In the genomic region with DNA sequence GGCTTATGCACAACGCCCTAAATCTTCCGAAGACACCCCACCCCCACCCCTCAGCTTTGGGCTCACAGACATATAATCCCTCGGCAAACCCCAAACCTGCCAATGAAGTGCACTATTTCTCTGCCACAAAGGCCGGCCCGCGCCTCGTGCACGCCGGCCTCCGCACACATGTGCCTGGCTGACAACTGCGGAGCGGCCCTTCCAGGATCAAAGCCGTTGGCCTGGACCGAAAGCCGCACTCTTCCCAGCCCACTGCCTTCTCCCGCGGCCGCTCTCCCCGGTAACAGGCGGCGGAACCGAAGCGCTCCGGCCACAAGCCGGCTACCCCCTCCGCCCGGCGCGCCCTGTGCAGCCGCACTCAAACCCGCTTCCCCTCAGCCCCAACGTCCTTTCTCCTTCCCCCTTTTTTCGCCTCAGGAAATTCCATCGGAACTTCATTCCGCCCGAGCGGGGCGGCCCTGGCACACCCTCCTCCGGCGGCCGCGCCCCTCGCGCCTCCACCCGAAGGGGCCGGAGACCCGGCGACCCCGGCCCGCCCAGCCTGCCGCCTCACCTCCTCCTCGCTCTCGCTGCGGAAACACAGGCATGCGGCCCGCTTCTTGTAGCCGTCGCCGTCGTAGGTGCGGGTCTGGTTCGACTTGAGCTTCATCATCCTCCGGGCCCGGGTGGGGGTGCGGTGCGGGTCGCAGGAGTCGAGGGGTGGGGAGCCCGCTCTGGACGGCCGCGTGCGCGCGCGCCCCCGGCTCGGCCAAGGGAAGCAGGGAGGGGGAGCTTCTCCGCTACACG, we compare ENCODE assay signal across 8 cellular contexts.
A peak's percentile ranks its signal among the peaks of the same experiment; 100 is the strongest.
DNase-seq lines count a peak whose midpoint lies in the region; ATAC-seq, FAIRE-seq and TF ChIP-seq lines count a peak whose summit lies in the region.

No MANE protein-coding gene starts in this region.

- peak overlapping the region; percentile 81 for H3K9ac ChIP-seq in mucosa of stomach (ENCODE audit: low read length)

- TF ChIP-seq CTCF in C4-2B (conservative IDR thresholded peaks at IDR 0.05), result no peak
- TF ChIP-seq CTCF in epithelial cell of esophagus (IDR thresholded peaks at IDR 0.05; ENCODE audit: insufficient read depth, low read depth, low read length, missing control alignments), result no peak

- H3K9me3 ChIP-seq in mucosa of stomach (ENCODE audit: control insufficient read depth, low read length), result no peaks in the 10 kb centered on the region

- no peaks in the 10 kb centered on the region for H3K27me3 ChIP-seq in mucosa of stomach (ENCODE audit: control insufficient read depth, insufficient read depth, low read length)

- ATAC-seq in HG03439 (IDR thresholded peaks at IDR 0.05; ENCODE audit: unreplicated experiment), result peak; percentile 51

- FAIRE-seq in GM19239 (lab: Jason Lieb, UNC), result no peak

- DNase-seq in GM19239 (ENCODE audit: insufficient read length, low spot score) (peak; percentile 28), NCI-H82 (lab: John Stamatoyannopoulos, UW) (peak; percentile 96), epithelial cell of esophagus (ENCODE audit: low read depth) (peak; percentile 66)
- peak; percentile 10 for DNase-seq in activated CD8-positive, alpha-beta memory T cell treated with anti-CD3 and anti-CD28 coated beads, Interleukin-2, amount 50 U/mL, for 24 hours (ENCODE audit: extremely low read depth)
- peak; percentile 72 for DNase-seq in stimulated activated CD8-positive, alpha-beta memory T cell treated with anti-CD3 and anti-CD28 coated beads, Interleukin-4, amount 100 ng/mL, for 48 hours

- H3K4me3 ChIP-seq in epithelial cell of esophagus (ENCODE audit: low read length) (peak overlapping the region; percentile 65), mucosa of stomach (ENCODE audit: low read length) (peak overlapping the region; percentile 38)

- no peaks in the 10 kb centered on the region for H3K36me3 ChIP-seq in mucosa of stomach (ENCODE audit: control insufficient read depth, insufficient read depth, low read length)

- H3K27ac ChIP-seq in C4-2B, result peak overlapping the region; percentile 95

- no peaks in the 10 kb centered on the region for H3K4me1 ChIP-seq in mucosa of stomach (ENCODE audit: control insufficient read depth, insufficient read depth, low read length)

Comparison
In these comparisons a context has a peak if more than half of its experiments do, and no peak if none do; other contexts are left out.
1. Peak in every context shown above with its lines: DNase-seq, ATAC-seq, H3K4me3 ChIP-seq and H3K27ac ChIP-seq.
2. DNase-seq: peak in every context shown above with its lines; median percentile 96 in NCI-H82; 72 in stimulated activated CD8-positive, alpha-beta memory T cell treated with anti-CD3 and anti-CD28 coated beads, Interleukin-4, amount 100 ng/mL, for 48 hours; 66 in epithelial cell of esophagus; 28 in GM19239; 10 in activated CD8-positive, alpha-beta memory T cell treated with anti-CD3 and anti-CD28 coated beads, Interleukin-2, amount 50 U/mL, for 24 hours.